Comparison of ENCODE assay signal across 1 cellular context in the genomic region with DNA sequence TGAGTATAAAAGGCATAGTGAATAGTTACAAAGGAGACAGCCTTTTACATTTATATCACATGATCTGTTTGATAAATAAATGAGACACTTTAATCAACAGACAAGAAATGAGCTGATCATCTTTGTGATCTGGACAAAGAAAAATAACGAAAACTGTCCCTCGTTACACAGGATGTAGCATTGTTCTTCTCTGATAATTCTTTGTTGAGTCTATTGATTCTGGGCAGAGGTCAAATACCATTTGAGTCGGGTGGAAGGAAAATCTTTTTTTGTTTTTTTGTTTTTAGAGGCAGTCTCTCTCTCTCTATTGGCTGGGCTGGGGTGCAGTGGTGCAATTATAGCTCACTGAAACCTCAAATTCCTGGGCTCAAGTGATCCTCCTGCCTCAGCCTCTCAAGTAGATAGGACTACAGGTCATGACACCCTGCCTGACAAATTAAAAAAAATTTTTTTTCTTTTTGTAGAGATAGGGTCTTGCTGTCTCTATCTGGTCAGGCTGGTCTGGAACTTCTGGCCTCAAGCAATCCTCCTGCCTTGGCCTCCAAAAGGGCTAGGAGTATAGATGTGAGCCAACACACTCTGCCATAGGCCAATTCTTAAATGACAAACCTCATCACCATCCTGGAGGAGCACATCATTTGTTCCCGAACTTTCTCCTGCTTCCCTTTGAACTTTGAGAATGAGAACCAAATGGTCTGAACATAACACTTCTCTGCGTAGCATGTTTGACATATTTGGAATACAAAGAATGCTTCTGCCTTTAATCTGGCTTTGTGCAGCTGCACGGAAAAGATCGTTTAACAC.
TF ChIP-seq lines count a peak whose summit lies in the region.

No MANE protein-coding gene starts in this region.

TF ChIP-seq in HepG2, 621 proteins besides CTCF, POLR2A, EP300 and RAD21 (continued from another document and continues in another):
- TF ChIP-seq MZF1 (CRISPR knock-in tag; IDR thresholded peaks at IDR 0.05; ENCODE audit: borderline replicate concordance), result no peak
- no peak for TF ChIP-seq FOXA3 (CRISPR knock-in tag; IDR thresholded peaks at IDR 0.05)
- TF ChIP-seq, protein P1, sequence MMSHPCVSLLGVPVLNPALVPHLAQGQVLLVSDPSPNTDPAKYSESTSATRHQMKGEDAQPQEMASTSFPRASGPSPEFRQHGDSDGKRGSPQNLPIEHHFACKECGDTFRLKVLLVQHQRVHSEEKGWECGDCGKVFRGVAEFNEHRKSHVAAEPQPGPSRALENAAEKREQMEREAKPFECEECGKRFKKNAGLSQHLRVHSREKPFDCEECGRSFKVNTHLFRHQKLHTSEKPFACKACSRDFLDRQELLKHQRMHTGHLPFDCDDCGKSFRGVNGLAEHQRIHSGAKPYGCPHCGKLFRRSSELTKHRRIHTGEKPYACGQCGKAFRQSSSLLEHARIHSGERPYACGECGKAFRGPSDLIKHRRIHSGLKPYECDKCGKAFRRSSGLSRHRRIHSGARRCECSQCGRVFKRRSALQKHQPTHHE (CRISPR knock-in tag; IDR thresholded peaks at IDR 0.05; ENCODE audit: borderline replicate concordance), result no peak
- TF ChIP-seq REL (CRISPR knock-in tag; conservative IDR thresholded peaks at IDR 0.05), result no peak
- no peak for TF ChIP-seq CEBPB (IDR thresholded peaks at IDR 0.05; ENCODE audit: borderline replicate concordance, low read depth, low read length)
- no peak for TF ChIP-seq ZNF543 (CRISPR knock-in tag; IDR thresholded peaks at IDR 0.05)
- no peak for TF ChIP-seq ZNF652 (CRISPR knock-in tag; IDR thresholded peaks at IDR 0.05; ENCODE audit: borderline replicate concordance, low read depth)
- TF ChIP-seq ZNF367 (CRISPR knock-in tag; IDR thresholded peaks at IDR 0.05; ENCODE audit: borderline replicate concordance), result no peak
- TF ChIP-seq, protein P2, sequence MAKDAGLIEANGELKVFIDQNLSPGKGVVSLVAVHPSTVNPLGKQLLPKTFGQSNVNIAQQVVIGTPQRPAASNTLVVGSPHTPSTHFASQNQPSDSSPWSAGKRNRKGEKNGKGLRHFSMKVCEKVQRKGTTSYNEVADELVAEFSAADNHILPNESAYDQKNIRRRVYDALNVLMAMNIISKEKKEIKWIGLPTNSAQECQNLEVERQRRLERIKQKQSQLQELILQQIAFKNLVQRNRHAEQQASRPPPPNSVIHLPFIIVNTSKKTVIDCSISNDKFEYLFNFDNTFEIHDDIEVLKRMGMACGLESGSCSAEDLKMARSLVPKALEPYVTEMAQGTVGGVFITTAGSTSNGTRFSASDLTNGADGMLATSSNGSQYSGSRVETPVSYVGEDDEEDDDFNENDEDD (CRISPR knock-in tag; IDR thresholded peaks at IDR 0.05; ENCODE audit: borderline replicate concordance), result no peak
- TF ChIP-seq ELF1 (CRISPR knock-in tag; IDR thresholded peaks at IDR 0.05), result no peak
- TF ChIP-seq MED13 (CRISPR knock-in tag; IDR thresholded peaks at IDR 0.05), result no peak
- TF ChIP-seq PCBP1 (IDR thresholded peaks at IDR 0.05; ENCODE audit: borderline replicate concordance, low read depth, low read length), result no peak
- TF ChIP-seq, protein P3, sequence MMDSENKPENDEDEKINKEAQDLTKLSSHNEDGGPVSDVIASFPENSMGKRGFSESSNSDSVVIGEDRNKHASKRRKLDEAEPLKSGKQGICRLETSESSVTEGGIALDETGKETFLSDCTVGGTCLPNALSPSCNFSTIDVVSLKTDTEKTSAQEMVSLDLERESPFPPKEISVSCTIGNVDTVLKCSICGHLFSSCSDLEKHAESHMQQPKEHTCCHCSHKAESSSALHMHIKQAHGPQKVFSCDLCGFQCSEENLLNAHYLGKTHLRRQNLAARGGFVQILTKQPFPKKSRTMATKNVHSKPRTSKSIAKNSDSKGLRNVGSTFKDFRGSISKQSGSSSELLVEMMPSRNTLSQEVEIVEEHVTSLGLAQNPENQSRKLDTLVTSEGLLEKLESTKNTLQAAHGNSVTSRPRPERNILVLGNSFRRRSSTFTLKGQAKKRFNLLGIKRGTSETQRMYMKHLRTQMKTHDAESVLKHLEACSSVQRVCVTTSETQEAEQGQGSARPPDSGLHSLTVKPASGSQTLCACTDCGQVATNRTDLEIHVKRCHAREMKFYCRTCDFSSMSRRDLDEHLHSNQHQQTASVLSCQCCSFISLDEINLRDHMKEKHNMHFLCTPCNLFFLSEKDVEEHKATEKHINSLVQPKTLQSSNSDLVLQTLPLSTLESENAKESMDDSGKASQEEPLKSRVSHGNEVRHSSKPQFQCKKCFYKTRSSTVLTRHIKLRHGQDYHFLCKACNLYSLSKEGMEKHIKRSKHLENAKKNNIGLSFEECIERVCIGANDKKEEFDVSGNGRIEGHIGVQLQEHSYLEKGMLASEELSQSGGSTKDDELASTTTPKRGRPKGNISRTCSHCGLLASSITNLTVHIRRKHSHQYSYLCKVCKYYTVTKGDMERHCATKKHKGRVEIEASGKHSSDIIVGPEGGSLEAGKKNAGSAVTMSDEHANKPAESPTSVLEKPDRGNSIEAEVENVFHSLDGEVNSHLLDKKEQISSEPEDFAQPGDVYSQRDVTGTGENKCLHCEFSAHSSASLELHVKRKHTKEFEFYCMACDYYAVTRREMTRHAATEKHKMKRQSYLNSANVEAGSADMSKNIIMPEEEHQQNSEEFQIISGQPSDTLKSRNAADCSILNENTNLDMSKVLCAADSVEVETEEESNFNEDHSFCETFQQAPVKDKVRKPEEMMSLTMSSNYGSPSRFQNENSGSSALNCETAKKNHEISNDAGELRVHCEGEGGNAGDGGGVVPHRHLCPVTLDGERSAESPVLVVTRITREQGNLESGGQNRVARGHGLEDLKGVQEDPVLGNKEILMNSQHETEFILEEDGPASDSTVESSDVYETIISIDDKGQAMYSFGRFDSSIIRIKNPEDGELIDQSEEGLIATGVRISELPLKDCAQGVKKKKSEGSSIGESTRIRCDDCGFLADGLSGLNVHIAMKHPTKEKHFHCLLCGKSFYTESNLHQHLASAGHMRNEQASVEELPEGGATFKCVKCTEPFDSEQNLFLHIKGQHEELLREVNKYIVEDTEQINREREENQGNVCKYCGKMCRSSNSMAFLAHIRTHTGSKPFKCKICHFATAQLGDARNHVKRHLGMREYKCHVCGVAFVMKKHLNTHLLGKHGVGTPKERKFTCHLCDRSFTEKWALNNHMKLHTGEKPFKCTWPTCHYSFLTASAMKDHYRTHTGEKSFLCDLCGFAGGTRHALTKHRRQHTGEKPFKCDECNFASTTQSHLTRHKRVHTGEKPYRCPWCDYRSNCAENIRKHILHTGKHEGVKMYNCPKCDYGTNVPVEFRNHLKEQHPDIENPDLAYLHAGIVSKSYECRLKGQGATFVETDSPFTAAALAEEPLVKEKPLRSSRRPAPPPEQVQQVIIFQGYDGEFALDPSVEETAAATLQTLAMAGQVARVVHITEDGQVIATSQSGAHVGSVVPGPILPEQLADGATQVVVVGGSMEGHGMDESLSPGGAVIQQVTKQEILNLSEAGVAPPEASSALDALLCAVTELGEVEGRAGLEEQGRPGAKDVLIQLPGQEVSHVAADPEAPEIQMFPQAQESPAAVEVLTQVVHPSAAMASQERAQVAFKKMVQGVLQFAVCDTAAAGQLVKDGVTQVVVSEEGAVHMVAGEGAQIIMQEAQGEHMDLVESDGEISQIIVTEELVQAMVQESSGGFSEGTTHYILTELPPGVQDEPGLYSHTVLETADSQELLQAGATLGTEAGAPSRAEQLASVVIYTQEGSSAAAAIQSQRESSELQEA (CRISPR knock-in tag; IDR thresholded peaks at IDR 0.05; ENCODE audit: not compliant biosample characterization), result no peak
- TF ChIP-seq, protein P4, sequence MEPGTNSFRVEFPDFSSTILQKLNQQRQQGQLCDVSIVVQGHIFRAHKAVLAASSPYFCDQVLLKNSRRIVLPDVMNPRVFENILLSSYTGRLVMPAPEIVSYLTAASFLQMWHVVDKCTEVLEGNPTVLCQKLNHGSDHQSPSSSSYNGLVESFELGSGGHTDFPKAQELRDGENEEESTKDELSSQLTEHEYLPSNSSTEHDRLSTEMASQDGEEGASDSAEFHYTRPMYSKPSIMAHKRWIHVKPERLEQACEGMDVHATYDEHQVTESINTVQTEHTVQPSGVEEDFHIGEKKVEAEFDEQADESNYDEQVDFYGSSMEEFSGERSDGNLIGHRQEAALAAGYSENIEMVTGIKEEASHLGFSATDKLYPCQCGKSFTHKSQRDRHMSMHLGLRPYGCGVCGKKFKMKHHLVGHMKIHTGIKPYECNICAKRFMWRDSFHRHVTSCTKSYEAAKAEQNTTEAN (CRISPR knock-in tag; conservative IDR thresholded peaks at IDR 0.05), result no peak
- no peak for TF ChIP-seq RNF2 (conservative IDR thresholded peaks at IDR 0.05; ENCODE audit: low read depth)
- TF ChIP-seq, protein P5, sequence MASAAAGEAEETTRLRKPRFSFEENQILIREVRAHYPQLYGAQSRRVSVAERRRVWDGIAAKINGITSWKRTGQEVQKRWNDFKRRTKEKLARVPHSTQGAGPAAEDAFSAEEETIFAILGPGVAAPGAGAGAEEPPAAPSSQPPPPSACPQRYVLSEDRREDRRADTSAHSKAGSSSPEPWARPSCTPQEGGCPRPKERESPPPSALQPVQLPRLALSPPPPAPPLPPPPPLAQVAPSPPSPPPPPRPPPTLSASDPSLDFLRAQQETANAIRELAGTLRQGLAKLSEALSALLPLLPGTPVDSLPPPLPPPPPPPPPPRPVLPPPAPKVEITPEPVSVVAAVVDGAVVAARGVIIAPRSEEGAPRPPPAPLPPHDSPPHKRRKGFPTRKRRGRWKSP (CRISPR knock-in tag; IDR thresholded peaks at IDR 0.05), result no peak
- TF ChIP-seq, protein P6, sequence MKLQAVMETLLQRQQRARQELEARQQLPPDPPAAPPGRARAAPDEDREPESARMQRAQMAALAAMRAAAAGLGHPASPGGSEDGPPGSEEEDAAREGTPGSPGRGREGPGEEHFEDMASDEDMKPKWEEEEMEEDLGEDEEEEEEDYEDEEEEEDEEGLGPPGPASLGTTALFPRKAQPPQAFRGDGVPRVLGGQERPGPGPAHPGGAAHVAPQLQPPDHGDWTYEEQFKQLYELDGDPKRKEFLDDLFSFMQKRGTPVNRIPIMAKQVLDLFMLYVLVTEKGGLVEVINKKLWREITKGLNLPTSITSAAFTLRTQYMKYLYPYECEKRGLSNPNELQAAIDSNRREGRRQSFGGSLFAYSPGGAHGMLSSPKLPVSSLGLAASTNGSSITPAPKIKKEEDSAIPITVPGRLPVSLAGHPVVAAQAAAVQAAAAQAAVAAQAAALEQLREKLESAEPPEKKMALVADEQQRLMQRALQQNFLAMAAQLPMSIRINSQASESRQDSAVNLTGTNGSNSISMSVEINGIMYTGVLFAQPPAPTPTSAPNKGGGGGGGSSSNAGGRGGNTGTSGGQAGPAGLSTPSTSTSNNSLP (IDR thresholded peaks at IDR 0.05; ENCODE audit: low read depth, low read length), result no peak
- TF ChIP-seq PAX8 (CRISPR knock-in tag; IDR thresholded peaks at IDR 0.05; ENCODE audit: borderline replicate concordance), result no peak
- TF ChIP-seq TOPORS (CRISPR knock-in tag; IDR thresholded peaks at IDR 0.05), result no peak
- TF ChIP-seq ZMYM4 (CRISPR knock-in tag; IDR thresholded peaks at IDR 0.05), result no peak
- peak; percentile 16; the same call in 1 of the 2 replicates for TF ChIP-seq ETV5 (CRISPR knock-in tag; IDR thresholded peaks at IDR 0.05; ENCODE audit: borderline replicate concordance)
- TF ChIP-seq MTF2 (CRISPR knock-in tag; IDR thresholded peaks at IDR 0.05; ENCODE audit: borderline replicate concordance), result no peak
- TF ChIP-seq, protein P7, sequence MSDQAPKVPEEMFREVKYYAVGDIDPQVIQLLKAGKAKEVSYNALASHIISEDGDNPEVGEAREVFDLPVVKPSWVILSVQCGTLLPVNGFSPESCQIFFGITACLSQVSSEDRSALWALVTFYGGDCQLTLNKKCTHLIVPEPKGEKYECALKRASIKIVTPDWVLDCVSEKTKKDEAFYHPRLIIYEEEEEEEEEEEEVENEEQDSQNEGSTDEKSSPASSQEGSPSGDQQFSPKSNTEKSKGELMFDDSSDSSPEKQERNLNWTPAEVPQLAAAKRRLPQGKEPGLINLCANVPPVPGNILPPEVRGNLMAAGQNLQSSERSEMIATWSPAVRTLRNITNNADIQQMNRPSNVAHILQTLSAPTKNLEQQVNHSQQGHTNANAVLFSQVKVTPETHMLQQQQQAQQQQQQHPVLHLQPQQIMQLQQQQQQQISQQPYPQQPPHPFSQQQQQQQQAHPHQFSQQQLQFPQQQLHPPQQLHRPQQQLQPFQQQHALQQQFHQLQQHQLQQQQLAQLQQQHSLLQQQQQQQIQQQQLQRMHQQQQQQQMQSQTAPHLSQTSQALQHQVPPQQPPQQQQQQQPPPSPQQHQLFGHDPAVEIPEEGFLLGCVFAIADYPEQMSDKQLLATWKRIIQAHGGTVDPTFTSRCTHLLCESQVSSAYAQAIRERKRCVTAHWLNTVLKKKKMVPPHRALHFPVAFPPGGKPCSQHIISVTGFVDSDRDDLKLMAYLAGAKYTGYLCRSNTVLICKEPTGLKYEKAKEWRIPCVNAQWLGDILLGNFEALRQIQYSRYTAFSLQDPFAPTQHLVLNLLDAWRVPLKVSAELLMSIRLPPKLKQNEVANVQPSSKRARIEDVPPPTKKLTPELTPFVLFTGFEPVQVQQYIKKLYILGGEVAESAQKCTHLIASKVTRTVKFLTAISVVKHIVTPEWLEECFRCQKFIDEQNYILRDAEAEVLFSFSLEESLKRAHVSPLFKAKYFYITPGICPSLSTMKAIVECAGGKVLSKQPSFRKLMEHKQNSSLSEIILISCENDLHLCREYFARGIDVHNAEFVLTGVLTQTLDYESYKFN (CRISPR knock-in tag; conservative IDR thresholded peaks at IDR 0.05), result 0 out of 2 replicates have a peak, but pooled peaks have one; percentile 36
- no peak for TF ChIP-seq MIER3 (CRISPR knock-in tag; IDR thresholded peaks at IDR 0.05; ENCODE audit: borderline replicate concordance)
- TF ChIP-seq, protein P8, sequence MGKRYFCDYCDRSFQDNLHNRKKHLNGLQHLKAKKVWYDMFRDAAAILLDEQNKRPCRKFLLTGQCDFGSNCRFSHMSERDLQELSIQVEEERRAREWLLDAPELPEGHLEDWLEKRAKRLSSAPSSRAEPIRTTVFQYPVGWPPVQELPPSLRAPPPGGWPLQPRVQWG (CRISPR knock-in tag; IDR thresholded peaks at IDR 0.05; ENCODE audit: borderline replicate concordance, low read depth), result no peak
- TF ChIP-seq ZNF552 (CRISPR knock-in tag; IDR thresholded peaks at IDR 0.05; ENCODE audit: borderline replicate concordance), result no peak
- TF ChIP-seq HHEX (CRISPR knock-in tag; IDR thresholded peaks at IDR 0.05), result no peak
- no peak for TF ChIP-seq ZNF773 (CRISPR knock-in tag; IDR thresholded peaks at IDR 0.05; ENCODE audit: borderline replicate concordance)
- no peak for TF ChIP-seq ZNF792 (CRISPR knock-in tag; IDR thresholded peaks at IDR 0.05)
- no peak for TF ChIP-seq ZNF746 (CRISPR knock-in tag; IDR thresholded peaks at IDR 0.05)
- no peak for TF ChIP-seq CHCHD3 (CRISPR knock-in tag; IDR thresholded peaks at IDR 0.05)
- no peak for TF ChIP-seq NCOA1 (CRISPR knock-in tag; IDR thresholded peaks at IDR 0.05)
- no peak for TF ChIP-seq ZSCAN9 (CRISPR knock-in tag; IDR thresholded peaks at IDR 0.05; ENCODE audit: borderline replicate concordance)
- TF ChIP-seq MBNL3 (CRISPR knock-in tag; conservative IDR thresholded peaks at IDR 0.05), result no peak
- TF ChIP-seq PRPF4 (IDR thresholded peaks at IDR 0.05; ENCODE audit: low read depth, low read length, poor library complexity, severe bottlenecking), result no peak
- TF ChIP-seq SOX13 (IDR thresholded peaks at IDR 0.05), result peak; percentile 81
- TF ChIP-seq SOX13 (CRISPR knock-in tag; conservative IDR thresholded peaks at IDR 0.05 in 1 of 2, IDR thresholded peaks at IDR 0.05 in 1 of 2), result peak in 1 of 2 experiments; percentile 97; a peak in 2 of 4 replicates
- TF ChIP-seq ZSCAN29 (CRISPR knock-in tag; conservative IDR thresholded peaks at IDR 0.05), result no peak
- no peak for TF ChIP-seq ZNF672 (CRISPR knock-in tag; IDR thresholded peaks at IDR 0.05)
- no peak for TF ChIP-seq ZNF530 (CRISPR knock-in tag; IDR thresholded peaks at IDR 0.05; ENCODE audit: low read depth)
- TF ChIP-seq MAFK (conservative IDR thresholded peaks at IDR 0.05 in 1 of 2, IDR thresholded peaks at IDR 0.05 in 1 of 2; ENCODE audit: low read length in 2 of 2), result no peak
